9 cellular contexts compared by ENCODE assay signal in the genomic region with DNA sequence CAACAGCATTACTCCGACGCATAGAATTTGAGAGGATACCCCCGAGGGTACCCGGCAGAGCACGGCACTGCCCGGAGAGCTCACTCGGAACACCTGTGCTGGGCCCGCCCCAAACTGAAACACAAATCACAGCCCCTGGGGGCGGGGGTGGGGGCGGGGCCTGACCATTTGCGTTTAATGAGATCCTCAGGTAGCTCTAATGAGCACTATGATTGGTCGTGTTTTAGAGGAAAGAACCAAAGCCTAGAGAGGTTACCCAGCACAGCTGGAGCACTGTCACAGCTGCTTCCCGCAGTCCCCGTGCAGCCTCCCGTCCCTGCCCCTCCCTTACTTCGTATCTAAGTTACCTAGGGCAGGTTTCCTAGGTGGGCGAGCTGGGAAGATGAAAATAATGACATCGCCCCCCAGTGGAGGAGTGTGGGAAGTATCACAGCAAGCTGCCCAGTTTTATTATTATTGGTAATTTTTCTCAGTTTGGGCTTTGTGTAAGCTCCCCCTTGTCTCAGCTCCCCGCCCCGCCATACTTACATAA.
DNase-seq lines count a peak whose midpoint lies in the region; ATAC-seq, FAIRE-seq and TF ChIP-seq lines count a peak whose summit lies in the region.
"Had no signal": no experiment of that assay in that cellular context is flagged by ENCODE, and none has a peak within 500 bp of the region (broad histone marks: within the 10 kb centered on the region; RNA-seq: fewer than 3 reads in every experiment).

No MANE protein-coding gene starts in this region.

- H3K27ac ChIP-seq in 22Rv1, result no peak overlapping the region

- intact Hi-C loops in activated naive CD4-positive, alpha-beta T cell treated with anti-CD3 and anti-CD28 coated beads for 36 hours (cut with micrococcal nuclease), result loop anchor here (1.0 kb wide), 2 partner anchors 188 to 213 kb away; no protein-coding TSS in a partner anchor

- no peak overlapping the region for H3K4me3 Mint-ChIP-seq in activated naive CD4-positive, alpha-beta T cell treated with anti-CD3 and anti-CD28 coated beads for 36 hours

- H3K9me3 Mint-ChIP-seq in activated naive CD4-positive, alpha-beta T cell treated with anti-CD3 and anti-CD28 coated beads for 36 hours, result peaks cover 7% of the 10 kb centered on the region

- no peak for ATAC-seq in HG03039 (IDR thresholded peaks at IDR 0.05; ENCODE audit: unreplicated experiment)

- H3K27ac Mint-ChIP-seq in activated naive CD4-positive, alpha-beta T cell treated with anti-CD3 and anti-CD28 coated beads for 36 hours, result no peak overlapping the region

- H3K4me1 Mint-ChIP-seq in activated naive CD4-positive, alpha-beta T cell treated with anti-CD3 and anti-CD28 coated beads for 36 hours (ENCODE audit: low read depth), result peaks cover 6% of the 10 kb centered on the region

- TF ChIP-seq CTCF in 22Rv1 (IDR thresholded peaks at IDR 0.05), result peak; percentile 49

- CTCF ChIA-PET in activated naive CD4-positive, alpha-beta T cell treated with anti-CD3 and anti-CD28 coated beads for 36 hours (lab: Charles Lee), result interaction anchor here (0.6 to 1.9 kb wide), 14 partner anchors 9 to 580 kb away, joined by 3 to 7 read pairs (median 3); no protein-coding TSS in a partner anchor

- peak overlapping the region; percentile 21 for H3K4me3 ChIP-seq in iPS-11a (ENCODE audit: low read depth, low read length)

- H3K27me3 Mint-ChIP-seq in activated naive CD4-positive, alpha-beta T cell treated with anti-CD3 and anti-CD28 coated beads for 36 hours (ENCODE audit: low read depth), result peaks cover 27% of the 10 kb centered on the region

- peak; percentile 35 for DNase-seq in GM12891 (ENCODE audit: insufficient read length, low spot score)
- DNase-seq in NCI-H748 treated with DMSO at 0.1 percent for 48 hours (lab: John Stamatoyannopoulos, UW), result peak; percentile 70
- peak; percentile 65 for DNase-seq in activated naive CD4-positive, alpha-beta T cell treated with anti-CD3 and anti-CD28 coated beads for 36 hours
- peak; percentile 41 for DNase-seq in stimulated activated CD4-positive, alpha-beta T cell treated with anti-CD3 and anti-CD28 coated beads, Interleukin-4, amount 100 ng/mL, for 1 hour
- no peak for DNase-seq in cerebellum (ENCODE audit: low spot score)

- no peak for FAIRE-seq in GM12891 (lab: Jason Lieb, UNC)
- FAIRE-seq: islet of Langerhans had no signal

- TF ChIP-seq POLR2A in GM12891 (IDR thresholded peaks at IDR 0.05; ENCODE audit: low read depth, low read length), result no peak

- no peaks in the 10 kb centered on the region for H3K36me3 Mint-ChIP-seq in activated naive CD4-positive, alpha-beta T cell treated with anti-CD3 and anti-CD28 coated beads for 36 hours (ENCODE audit: low read depth)

TF ChIP-seq in GM12891, 5 proteins besides CTCF, POLR2A, EP300 and RAD21:
- TF ChIP-seq SPI1 (IDR thresholded peaks at IDR 0.05; ENCODE audit: low read depth, low read length), result no peak
- no peak for TF ChIP-seq PAX5 (IDR thresholded peaks at IDR 0.05; ENCODE audit: insufficient read depth, low read length, severe bottlenecking)
- TF ChIP-seq POU2F2 (IDR thresholded peaks at IDR 0.05; ENCODE audit: low read depth, low read length), result no peak
- TF ChIP-seq TAF1 (IDR thresholded peaks at IDR 0.05; ENCODE audit: low read depth, low read length), result no peak
- no peak for TF ChIP-seq POLR2AphosphoS5 (IDR thresholded peaks at IDR 0.05; ENCODE audit: low read depth, low read length)
